ENCODE assay signal across 12 cellular contexts in genomic region chr5:54644226-54644625, GRCh38.
A peak's percentile ranks its signal among the peaks of the same experiment; 100 is the strongest.
DNase-seq lines count a peak whose midpoint lies in the region; ATAC-seq and TF ChIP-seq lines count a peak whose summit lies in the region.
"Had no signal": no experiment of that assay in that cellular context is flagged by ENCODE, and none has a peak within 500 bp of the region (broad histone marks: within the 10 kb centered on the region; RNA-seq: fewer than 3 reads in every experiment).

No MANE protein-coding gene starts in this region.

- DNase-seq in H4 (ENCODE audit: low spot score) (peak; percentile 37), SK-N-SH (no peak), fibroblast of lung (ENCODE audit: low read depth in 2 of 2) (peak; percentile 67 to 92), thoracic aorta (ENCODE audit: low spot score) (no peak), NCI-H1048 (lab: John Stamatoyannopoulos, UW) (no peak)
- no peak for DNase-seq in activated CD4-positive, alpha-beta T cell treated with anti-CD3 and anti-CD28 coated beads, Interleukin-2, amount 10 ng/mL, durations not matched to agents 7 days and 5 days
- DNase-seq: dorsolateral prefrontal cortex, KG1, NCI-H524 had no signal

- H3K4me1 ChIP-seq in SK-N-SH (ENCODE audit: control insufficient read depth in 1 of 2, insufficient read depth in 2 of 2, low read depth in 1 of 2, low read length in 1 of 2) (peaks cover 0 to 31% of the 10 kb centered on the region in 2 experiments; a peak in 3 of 4 replicates), fibroblast of lung (ENCODE audit: control insufficient read depth, extremely low read depth, insufficient read depth, low read length) (peaks cover 31% of the 10 kb centered on the region), thoracic aorta (ENCODE audit: control insufficient read depth in 1 of 2, low read depth in 2 of 2) (peaks cover 33 to 71% of the 10 kb centered on the region in 2 donors)
- H3K4me1 ChIP-seq: parathyroid adenoma had no signal

- 24% methylated on average over 4 of the region's 4 CpGs for WGBS in SK-N-SH (ENCODE audit: low lambda C conversion rate)

- CTCF ChIA-PET in SK-N-SH (lab: Yijun Ruan, JAX) = no interaction called here
- CTCF ChIA-PET in activated CD4-positive, alpha-beta T cell treated with anti-CD3 and anti-CD28 coated beads, Interleukin-2, amount 10 ng/mL, durations not matched to agents 7 days and 5 days (lab: Charles Lee) = interaction anchor here (1.1 to 2.8 kb wide), 3 partner anchors 16 to 52 kb away, joined by 3 to 10 read pairs (median 4); no protein-coding TSS in a partner anchor

- H3K9me2 ChIP-seq in SK-N-SH = no peaks in the 10 kb centered on the region

- H3F3A ChIP-seq in SK-N-SH (replicated peaks; ENCODE audit: insufficient read depth) = peaks cover 8% of the 10 kb centered on the region

- H2AFZ ChIP-seq in SK-N-SH (ENCODE audit: low read depth) = no peak overlapping the region
- no peak overlapping the region for H2AFZ ChIP-seq in fibroblast of lung (ENCODE audit: low read length)
- H2AFZ ChIP-seq: parathyroid adenoma had no signal

- H4K20me1 ChIP-seq in SK-N-SH (ENCODE audit: insufficient read depth) (no peaks in the 10 kb centered on the region), fibroblast of lung (ENCODE audit: control insufficient read depth, extremely low read depth, insufficient read depth, low read length) (no peaks in the 10 kb centered on the region)

- H3K4me3 ChIP-seq in SK-N-SH (ENCODE audit: low read depth in 2 of 2, low read length in 1 of 2) = no peak overlapping the region
- no peak overlapping the region for H3K4me3 ChIP-seq in fibroblast of lung (replicated peaks in 1 of 4; ENCODE audit: control extremely low read depth in 1 of 4, insufficient read depth in 1 of 4, low read depth in 3 of 4, low read length in 4 of 4)
- H3K4me3 ChIP-seq in thoracic aorta = no peak overlapping the region
- H3K4me3 ChIP-seq: dorsolateral prefrontal cortex had no signal

- no peak for TF ChIP-seq EP300 in SK-N-SH (IDR thresholded peaks at IDR 0.05; ENCODE audit: borderline replicate concordance in 1 of 2, low read depth in 1 of 2, low read length in 1 of 2)

- peak overlapping the region in 1 of 2 experiments; percentile 63; a peak in 2 of 4 replicates for H3K27ac ChIP-seq in SK-N-SH (ENCODE audit: low read depth in 2 of 2, low read length in 1 of 2)
- peak overlapping the region; percentile 18 for H3K27ac ChIP-seq in fibroblast of lung (ENCODE audit: insufficient read depth, low read length)
- H3K27ac ChIP-seq in thoracic aorta = peak overlapping the region; percentile 85 to 86
- H3K27ac ChIP-seq: parathyroid adenoma had no signal

- ATAC-seq in thoracic aorta (ENCODE audit: insufficient number of reproducible peaks, low FRiP score, low read depth) = no peak
- ATAC-seq in GM21528 (IDR thresholded peaks at IDR 0.05; ENCODE audit: low FRiP score, unreplicated experiment) = no peak

- H3K9me3 Mint-ChIP-seq in activated CD4-positive, alpha-beta T cell treated with anti-CD3 and anti-CD28 coated beads, Interleukin-2, amount 10 ng/mL, durations not matched to agents 7 days and 5 days = peaks cover 4% of the 10 kb centered on the region

- peaks cover 59% of the 10 kb centered on the region for H3K4me1 Mint-ChIP-seq in activated CD4-positive, alpha-beta T cell treated with anti-CD3 and anti-CD28 coated beads, Interleukin-2, amount 10 ng/mL, durations not matched to agents 7 days and 5 days

- H3K27ac Mint-ChIP-seq in activated CD4-positive, alpha-beta T cell treated with anti-CD3 and anti-CD28 coated beads, Interleukin-2, amount 10 ng/mL, durations not matched to agents 7 days and 5 days = no peak overlapping the region

- H3K27me3 ChIP-seq in SK-N-SH (ENCODE audit: insufficient read depth) (no peaks in the 10 kb centered on the region), fibroblast of lung (ENCODE audit: control insufficient read depth, insufficient read depth, low read length) (no peaks in the 10 kb centered on the region), thoracic aorta (replicated peaks; ENCODE audit: insufficient read depth) (no peaks in the 10 kb centered on the region)
- H3K27me3 ChIP-seq: dorsolateral prefrontal cortex had no signal

- H3K36me3 ChIP-seq in SK-N-SH (replicated peaks in 1 of 2; ENCODE audit: control insufficient read depth in 1 of 2, insufficient read depth in 2 of 2, low read length in 1 of 2) (no peaks in the 10 kb centered on the region), fibroblast of lung (ENCODE audit: control insufficient read depth, insufficient read depth, low read length) (no peaks in the 10 kb centered on the region), thoracic aorta (no peaks in the 10 kb centered on the region)

- H3K27me3 Mint-ChIP-seq in activated CD4-positive, alpha-beta T cell treated with anti-CD3 and anti-CD28 coated beads, Interleukin-2, amount 10 ng/mL, durations not matched to agents 7 days and 5 days = no peaks in the 10 kb centered on the region

- no peak for TF ChIP-seq RAD21 in SK-N-SH (IDR thresholded peaks at IDR 0.05; ENCODE audit: low read length)

- H3K9me3 ChIP-seq in SK-N-SH (no peaks in the 10 kb centered on the region), fibroblast of lung (ENCODE audit: control insufficient read depth, insufficient read depth, low read depth, low read length) (no peaks in the 10 kb centered on the region), thoracic aorta (no peaks in the 10 kb centered on the region)

- H3K4me2 ChIP-seq in SK-N-SH = peak overlapping the region; percentile 25; the same call in 1 of the 2 replicates
- H3K4me2 ChIP-seq in fibroblast of lung (ENCODE audit: extremely low read depth, insufficient read depth, low read length) = peak overlapping the region; percentile 18

- peaks cover 12% of the 10 kb centered on the region for H3K36me3 Mint-ChIP-seq in activated CD4-positive, alpha-beta T cell treated with anti-CD3 and anti-CD28 coated beads, Interleukin-2, amount 10 ng/mL, durations not matched to agents 7 days and 5 days (ENCODE audit: low read depth)

- TF ChIP-seq CTCF in SK-N-SH (IDR thresholded peaks at IDR 0.05) = no peak
- no peak for TF ChIP-seq CTCF in fibroblast of lung (conservative IDR thresholded peaks at IDR 0.05 in 1 of 2, IDR thresholded peaks at IDR 0.05 in 1 of 2; ENCODE audit: low read depth in 1 of 2, low read length in 2 of 2)
- no peak for TF ChIP-seq CTCF in thoracic aorta (IDR thresholded peaks at IDR 0.05)

- POLR2A ChIA-PET in SK-N-SH (lab: Yijun Ruan, JAX) = no interaction called here
- POLR2A ChIA-PET in activated CD4-positive, alpha-beta T cell treated with anti-CD3 and anti-CD28 coated beads, Interleukin-2, amount 10 ng/mL, durations not matched to agents 7 days and 5 days (lab: Charles Lee) = interaction anchor here (0.6 kb wide), 1 partner anchor 100 kb away, joined by 4 read pairs; no protein-coding TSS in a partner anchor

- H3K79me2 ChIP-seq in SK-N-SH (ENCODE audit: insufficient read depth) (no peaks in the 10 kb centered on the region), fibroblast of lung (ENCODE audit: control insufficient read depth, insufficient read depth, low read length) (no peaks in the 10 kb centered on the region)
- H3K79me2 ChIP-seq: parathyroid adenoma had no signal

- H3K9ac ChIP-seq in SK-N-SH (no peak overlapping the region), fibroblast of lung (ENCODE audit: insufficient read depth, low read length) (no peak overlapping the region)
- H3K9ac ChIP-seq: parathyroid adenoma had no signal

- H3K4me3 Mint-ChIP-seq in activated CD4-positive, alpha-beta T cell treated with anti-CD3 and anti-CD28 coated beads, Interleukin-2, amount 10 ng/mL, durations not matched to agents 7 days and 5 days = no peak overlapping the region
- H3K4me3 Mint-ChIP-seq: T-helper 2 cell treated with Interferon-gamma antibody and Interleukin-4, amounts not matched to agents 5 μg/mL and 100 μg/mL, for 36 hours had no signal

TF ChIP-seq in SK-N-SH, 30 proteins besides CTCF, POLR2A, EP300 and RAD21 (continues in another document):
- TF ChIP-seq TCF12 (IDR thresholded peaks at IDR 0.05) (peak; percentile 40; the same call in 1 of the 2 replicates), GATA2 (CRISPR knock-in tag; IDR thresholded peaks at IDR 0.05) (no peak), RXRA (IDR thresholded peaks at IDR 0.05; ENCODE audit: borderline replicate concordance, low read depth) (no peak), FOSL2 (IDR thresholded peaks at IDR 0.05; ENCODE audit: borderline replicate concordance, low read depth) (peak; percentile 40; the same call in 1 of the 2 replicates), IRF3 (IDR thresholded peaks at IDR 0.05; ENCODE audit: low read depth, low read length) (no peak), RFX5 (IDR thresholded peaks at IDR 0.05; ENCODE audit: low read length) (no peak), FOXM1 (IDR thresholded peaks at IDR 0.05; ENCODE audit: low read depth) (no peak), JUND (IDR thresholded peaks at IDR 0.05) (no peak; the same call in 1 of the 2 replicates), SMC3 (IDR thresholded peaks at IDR 0.05; ENCODE audit: low read depth, low read length) (no peak), PBX3 (IDR thresholded peaks at IDR 0.05) (peak; percentile 31), NFIC (IDR thresholded peaks at IDR 0.05; ENCODE audit: borderline replicate concordance) (peak; percentile 47; the same call in 1 of the 2 replicates), ELF1 (IDR thresholded peaks at IDR 0.05) (no peak)

Comparison
In these comparisons a context has a peak if more than half of its experiments do, and no peak if none do; other contexts are left out.
1. DNase-seq: peak in H4 (single experiment) and fibroblast of lung (2 of 2); none in SK-N-SH (single experiment), thoracic aorta (single experiment), NCI-H1048 (single experiment) and activated CD4-positive, alpha-beta T cell treated with anti-CD3 and anti-CD28 coated beads, Interleukin-2, amount 10 ng/mL, durations not matched to agents 7 days and 5 days (single experiment).